Comparison of ENCODE assay signal across 8 cellular contexts in genomic region chr20:44990425-44990824, GRCh38. TPM values are rescaled to one million over a fixed set of nuclear protein-coding genes. Genes with fewer than 3 reads are reported as not detected.
DNase-seq lines count a peak whose midpoint lies in the region; ATAC-seq and TF ChIP-seq lines count a peak whose summit lies in the region.

No MANE protein-coding gene starts in this region.

- POLR2A ChIA-PET in naive thymus-derived CD8-positive, alpha-beta T cell (lab: Charles Lee) = interaction anchor here (3.6 to 3.9 kb wide), 2 partner anchors 11 to 24 kb away, joined by 15 to 21 read pairs; partner anchors contain the start of gene STK4

- H3K27me3 Mint-ChIP-seq in activated naive CD8-positive, alpha-beta T cell treated with anti-CD3 and anti-CD28 coated beads, Interleukin-2, amount 50 U/mL, for 24 hours = no peaks in the 10 kb centered on the region
- no peaks in the 10 kb centered on the region for H3K27me3 Mint-ChIP-seq in naive thymus-derived CD8-positive, alpha-beta T cell

- peaks cover 66% of the 10 kb centered on the region for H3K36me3 Mint-ChIP-seq in activated naive CD8-positive, alpha-beta T cell treated with anti-CD3 and anti-CD28 coated beads, Interleukin-2, amount 50 U/mL, for 24 hours (ENCODE audit: low read depth)
- H3K36me3 Mint-ChIP-seq in naive thymus-derived CD8-positive, alpha-beta T cell = peaks cover 6 to 84% (median 28%) of the 10 kb centered on the region in 3 donors

- no peaks in the 10 kb centered on the region for H3K27me3 ChIP-seq in Loucy (ENCODE audit: insufficient read depth, low read length, poor library complexity, severe bottlenecking)

- H3K9me3 ChIP-seq in Loucy (ENCODE audit: insufficient read depth, low read depth, low read length) = no peaks in the 10 kb centered on the region

- no peak overlapping the region for H2AFZ ChIP-seq in Loucy (ENCODE audit: low read length)

- H3K9ac ChIP-seq in Loucy (ENCODE audit: low read depth, low read length, poor library complexity, severe bottlenecking) = peak overlapping the region; percentile 21

- peaks cover 26% of the 10 kb centered on the region for H3K4me1 ChIP-seq in Loucy (ENCODE audit: insufficient read depth, low read length, poor library complexity, severe bottlenecking)

- H3K4me2 ChIP-seq in Loucy (ENCODE audit: low read depth, low read length, poor library complexity, severe bottlenecking) = peak overlapping the region; percentile 57

- peak overlapping the region; percentile 8 for H3K4me3 ChIP-seq in Loucy (ENCODE audit: low read length, poor library complexity, severe bottlenecking)

- no peaks in the 10 kb centered on the region for H3K9me3 Mint-ChIP-seq in activated naive CD8-positive, alpha-beta T cell treated with anti-CD3 and anti-CD28 coated beads, Interleukin-2, amount 50 U/mL, for 24 hours
- H3K9me3 Mint-ChIP-seq in naive thymus-derived CD8-positive, alpha-beta T cell = no peaks in the 10 kb centered on the region

- H3K4me3 Mint-ChIP-seq in activated naive CD8-positive, alpha-beta T cell treated with anti-CD3 and anti-CD28 coated beads, Interleukin-2, amount 50 U/mL, for 24 hours = peak overlapping the region; percentile 76
- H3K4me3 Mint-ChIP-seq in naive thymus-derived CD8-positive, alpha-beta T cell = peak overlapping the region; percentile 66 to 88 (median 84)

- H3K4me1 Mint-ChIP-seq in activated naive CD8-positive, alpha-beta T cell treated with anti-CD3 and anti-CD28 coated beads, Interleukin-2, amount 50 U/mL, for 24 hours = peaks cover 75% of the 10 kb centered on the region
- peaks cover 32 to 79% (median 70%) of the 10 kb centered on the region in 4 donors for H3K4me1 Mint-ChIP-seq in naive thymus-derived CD8-positive, alpha-beta T cell

- H3K9me2 ChIP-seq in Loucy (replicated peaks; ENCODE audit: low read depth, low read length) = no peaks in the 10 kb centered on the region

- no peak for TF ChIP-seq CTCF in Loucy (conservative IDR thresholded peaks at IDR 0.05; ENCODE audit: low read length)

- peaks cover 29% of the 10 kb centered on the region for H3K36me3 ChIP-seq in Loucy (ENCODE audit: insufficient read depth, low read length)

- H3F3A ChIP-seq in Loucy (ENCODE audit: low read depth) = no peaks in the 10 kb centered on the region

- no peaks in the 10 kb centered on the region for H4K20me1 ChIP-seq in Loucy (ENCODE audit: insufficient read depth, low read length, poor library complexity, severe bottlenecking)

- peak; percentile 29 for DNase-seq in AG08395 (ENCODE audit: low spot score)
- DNase-seq in activated naive CD8-positive, alpha-beta T cell treated with anti-CD3 and anti-CD28 coated beads, Interleukin-2, amount 50 U/mL, for 24 hours = peak; percentile 56
- DNase-seq in naive thymus-derived CD8-positive, alpha-beta T cell = peak in 1 of 10 donors; percentile 13

- ATAC-seq in activated naive CD8-positive, alpha-beta T cell treated with anti-CD3 and anti-CD28 coated beads, Interleukin-2, amount 50 U/mL, for 24 hours = peak; percentile 97
- peak; percentile 55 to 68 for ATAC-seq in naive thymus-derived CD8-positive, alpha-beta T cell
- ATAC-seq in GM18520 (IDR thresholded peaks at IDR 0.05; ENCODE audit: unreplicated experiment) (no peak), GM21360 (IDR thresholded peaks at IDR 0.05; ENCODE audit: unreplicated experiment) (no peak), GM21619 (IDR thresholded peaks at IDR 0.05; ENCODE audit: unreplicated experiment) (no peak), GM19463 (IDR thresholded peaks at IDR 0.05; ENCODE audit: unreplicated experiment) (no peak)

- H3K79me2 ChIP-seq in Loucy (ENCODE audit: insufficient read depth, low read length) = peaks cover 32% of the 10 kb centered on the region

- H3K27ac Mint-ChIP-seq in activated naive CD8-positive, alpha-beta T cell treated with anti-CD3 and anti-CD28 coated beads, Interleukin-2, amount 50 U/mL, for 24 hours = peak overlapping the region; percentile 90
- peak overlapping the region; percentile 83 to 97 (median 92) for H3K27ac Mint-ChIP-seq in naive thymus-derived CD8-positive, alpha-beta T cell

RNA-seq across cellular contexts. Expression of gene STK4, which starts 24.1 kb away (rescaled TPM):
- total RNA-seq in naive thymus-derived CD8-positive, alpha-beta T cell = 100 to 1,000 TPM; 342 to 354 TPM
- 100 to 1,000 TPM; 178 to 192 (median 188) TPM for polyA plus RNA-seq in naive thymus-derived CD8-positive, alpha-beta T cell

RNA-seq across cellular contexts. Expression of gene TOMM34, which starts 30.2 kb away (rescaled TPM):
- 10 to 100 TPM in 1 of 2 experiments, 1 to 10 TPM in 1; 9.3 to 11.0 TPM for total RNA-seq in naive thymus-derived CD8-positive, alpha-beta T cell
- 10 to 100 TPM; 12.7 to 27.2 (median 14.5) TPM for polyA plus RNA-seq in naive thymus-derived CD8-positive, alpha-beta T cell

Comparison
In these comparisons a context has a peak if more than half of its experiments do, and no peak if none do; other contexts are left out.
1. ATAC-seq: peak in activated naive CD8-positive, alpha-beta T cell treated with anti-CD3 and anti-CD28 coated beads, Interleukin-2, amount 50 U/mL, for 24 hours (single experiment) and naive thymus-derived CD8-positive, alpha-beta T cell (2 of 2); none in GM18520 (single experiment), GM21360 (single experiment), GM21619 (single experiment) and GM19463 (single experiment).